In the genomic region with DNA sequence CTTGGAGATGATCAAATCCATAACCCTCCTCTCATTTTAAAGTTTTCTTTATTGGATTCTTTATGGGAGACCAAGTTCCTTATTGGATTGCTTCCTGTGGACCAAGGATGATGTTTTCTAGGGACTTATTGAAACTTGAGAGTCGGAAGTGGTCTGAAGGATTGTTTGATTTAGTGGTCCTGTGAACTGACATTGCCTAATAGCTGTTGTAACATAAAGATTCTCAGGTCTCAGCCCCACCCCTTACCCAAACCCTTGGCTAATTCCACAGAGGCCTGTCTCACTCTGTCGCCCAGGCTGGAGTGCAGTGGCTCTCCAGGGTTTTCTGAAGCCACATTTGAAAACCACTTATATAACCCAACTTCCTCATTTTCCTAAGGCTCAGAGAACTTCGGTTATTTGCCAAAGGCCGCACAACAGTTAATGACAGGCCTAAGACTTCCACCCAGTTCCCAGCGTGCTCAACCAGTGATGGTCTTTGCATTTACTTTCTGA, we compare ENCODE assay signal across 8 cellular contexts.
A peak's percentile ranks its signal among the peaks of the same experiment; 100 is the strongest.
DNase-seq lines count a peak whose midpoint lies in the region; ATAC-seq lines count a peak whose summit lies in the region.
"Had no signal": no experiment of that assay in that cellular context is flagged by ENCODE, and none has a peak within 500 bp of the region (broad histone marks: within the 10 kb centered on the region; RNA-seq: fewer than 3 reads in every experiment).

No MANE protein-coding gene starts in this region.

- CTCF ChIA-PET in activated CD8-positive, alpha-beta memory T cell treated with anti-CD3 and anti-CD28 coated beads, Interleukin-2, amount 10 ng/mL, durations not matched to agents 7 days and 5 days (lab: Charles Lee), result interaction anchor here (0.6 kb wide), 1 partner anchor 29 kb away, joined by 3 read pairs; no protein-coding TSS in a partner anchor

- peaks cover 21 to 41% of the 10 kb centered on the region in 2 donors for H3K36me3 Mint-ChIP-seq in stimulated activated naive B cell treated with anti-CD40 and anti-IgM and Interleukin-4, amounts not matched to agents 10 μg/mL and 1 μg/mL and 100 μg/mL, for 72 hours
- peaks cover 36% of the 10 kb centered on the region for H3K36me3 Mint-ChIP-seq in activated CD8-positive, alpha-beta memory T cell treated with anti-CD3 and anti-CD28 coated beads, Interleukin-2, amount 10 ng/mL, durations not matched to agents 7 days and 5 days

- peak overlapping the region; percentile 93 for H3K27ac Mint-ChIP-seq in stimulated activated naive B cell treated with anti-CD40 and anti-IgM and Interleukin-4, amounts not matched to agents 10 μg/mL and 1 μg/mL and 100 μg/mL, for 72 hours
- no peak overlapping the region for H3K27ac Mint-ChIP-seq in activated CD8-positive, alpha-beta memory T cell treated with anti-CD3 and anti-CD28 coated beads, Interleukin-2, amount 10 ng/mL, durations not matched to agents 7 days and 5 days

- peak overlapping the region; percentile 6 to 66 for H3K4me3 Mint-ChIP-seq in stimulated activated naive B cell treated with anti-CD40 and anti-IgM and Interleukin-4, amounts not matched to agents 10 μg/mL and 1 μg/mL and 100 μg/mL, for 72 hours
- H3K4me3 Mint-ChIP-seq in activated CD8-positive, alpha-beta memory T cell treated with anti-CD3 and anti-CD28 coated beads, Interleukin-2, amount 10 ng/mL, durations not matched to agents 7 days and 5 days, result no peak overlapping the region

- ATAC-seq in stimulated activated naive B cell treated with anti-CD40 and anti-IgM and Interleukin-4, amounts not matched to agents 10 μg/mL and 1 μg/mL and 100 μg/mL, for 72 hours (replicated peaks), result peak; percentile 41 to 55
- no peak for ATAC-seq in activated CD8-positive, alpha-beta memory T cell treated with anti-CD3 and anti-CD28 coated beads, Interleukin-2, amount 10 ng/mL, durations not matched to agents 7 days and 5 days

- H3K27me3 Mint-ChIP-seq in stimulated activated naive B cell treated with anti-CD40 and anti-IgM and Interleukin-4, amounts not matched to agents 10 μg/mL and 1 μg/mL and 100 μg/mL, for 72 hours, result peaks cover 0 to 1% of the 10 kb centered on the region in 2 donors
- H3K27me3 Mint-ChIP-seq in activated CD8-positive, alpha-beta memory T cell treated with anti-CD3 and anti-CD28 coated beads, Interleukin-2, amount 10 ng/mL, durations not matched to agents 7 days and 5 days, result no peaks in the 10 kb centered on the region

- DNase-seq in Kasumi-1 (lab: John Stamatoyannopoulos, UW), result peak; percentile 92 to 94
- peak; percentile 61 for DNase-seq in SW480 (ENCODE audit: low spot score)
- peak; percentile 87 for DNase-seq in glomerular visceral epithelial cell (ENCODE audit: extremely low spot score)
- DNase-seq in stimulated activated naive B cell treated with anti-CD40 and anti-IgM and Interleukin-4, amounts not matched to agents 10 μg/mL and 1 μg/mL and 100 μg/mL, for 72 hours, result no peak
- DNase-seq in activated CD8-positive, alpha-beta memory T cell treated with anti-CD3 and anti-CD28 coated beads, Interleukin-2, amount 10 ng/mL, durations not matched to agents 7 days and 5 days, result no peak
- no peak for DNase-seq in NCI-H1930 (lab: John Stamatoyannopoulos, UW)
- DNase-seq in GM19240 (ENCODE audit: insufficient read length, low spot score), result no peak
- DNase-seq: NCI-H1436 treated with DMSO at 0.1 percent for 48 hours had no signal

- peaks cover 0 to under 1% of the 10 kb centered on the region in 2 donors for H3K9me3 Mint-ChIP-seq in stimulated activated naive B cell treated with anti-CD40 and anti-IgM and Interleukin-4, amounts not matched to agents 10 μg/mL and 1 μg/mL and 100 μg/mL, for 72 hours
- no peaks in the 10 kb centered on the region for H3K9me3 Mint-ChIP-seq in activated CD8-positive, alpha-beta memory T cell treated with anti-CD3 and anti-CD28 coated beads, Interleukin-2, amount 10 ng/mL, durations not matched to agents 7 days and 5 days (ENCODE audit: low read depth)

- H3K4me1 Mint-ChIP-seq in stimulated activated naive B cell treated with anti-CD40 and anti-IgM and Interleukin-4, amounts not matched to agents 10 μg/mL and 1 μg/mL and 100 μg/mL, for 72 hours, result peaks cover 34 to 74% of the 10 kb centered on the region in 2 donors
- H3K4me1 Mint-ChIP-seq in activated CD8-positive, alpha-beta memory T cell treated with anti-CD3 and anti-CD28 coated beads, Interleukin-2, amount 10 ng/mL, durations not matched to agents 7 days and 5 days, result peaks cover 62% of the 10 kb centered on the region

Comparison
In these comparisons a context has a peak if more than half of its experiments do, and no peak if none do; other contexts are left out.
1. DNase-seq: peak in Kasumi-1 (2 of 2), SW480 (single experiment) and glomerular visceral epithelial cell (single experiment); none in stimulated activated naive B cell treated with anti-CD40 and anti-IgM and Interleukin-4, amounts not matched to agents 10 μg/mL and 1 μg/mL and 100 μg/mL, for 72 hours (single experiment), activated CD8-positive, alpha-beta memory T cell treated with anti-CD3 and anti-CD28 coated beads, Interleukin-2, amount 10 ng/mL, durations not matched to agents 7 days and 5 days (single experiment), NCI-H1930 (0 of 2) and GM19240 (single experiment).